In the genomic region with DNA sequence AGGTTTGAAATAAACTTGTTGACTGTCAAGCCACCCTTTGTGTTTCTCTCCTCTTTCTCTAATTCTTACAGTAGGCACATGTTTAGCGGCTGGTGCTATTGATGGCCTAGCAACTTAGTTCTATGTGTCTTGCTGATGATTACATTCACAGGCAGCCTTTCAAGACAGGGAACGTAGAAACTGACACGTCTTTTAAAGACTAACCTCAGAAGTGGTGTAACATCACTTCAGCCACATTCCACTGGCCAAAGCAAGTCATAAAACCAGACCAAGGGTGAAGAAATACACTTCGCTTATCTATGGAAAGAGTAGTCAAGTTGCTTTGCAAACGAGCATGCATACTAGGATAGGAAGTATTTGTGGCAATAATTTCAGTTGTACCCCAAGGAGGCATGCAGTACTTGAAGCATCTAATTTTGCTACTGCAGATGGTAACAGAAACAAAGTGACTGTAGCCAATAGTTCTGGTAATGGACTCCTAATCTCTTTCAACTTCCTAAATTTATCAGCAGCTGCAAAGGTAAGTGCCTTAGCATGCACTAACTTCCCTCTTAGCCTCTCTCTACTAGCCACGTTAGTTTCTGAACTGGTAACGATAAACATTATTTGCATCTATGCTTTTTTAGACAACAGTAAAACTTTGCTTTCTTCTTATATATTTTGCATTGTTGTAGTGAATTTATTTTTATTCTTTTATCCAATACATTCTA, we compare ENCODE assay signal across 1 cellular context.
TF ChIP-seq lines count a peak whose summit lies in the region.

No MANE protein-coding gene starts in this region.

TF ChIP-seq in HepG2, 621 proteins besides CTCF, POLR2A, EP300 and RAD21:
- TF ChIP-seq ZFP36 (IDR thresholded peaks at IDR 0.05; ENCODE audit: borderline replicate concordance, low read depth, low read length, partially characterized antibody) (no peak), PATZ1 (CRISPR knock-in tag; IDR thresholded peaks at IDR 0.05) (no peak), HNRNPH1 (optimal IDR thresholded peaks at IDR 0.05; ENCODE audit: low read depth, low read length) (no peak), ZNF138 (CRISPR knock-in tag; IDR thresholded peaks at IDR 0.05; ENCODE audit: low read depth) (no peak), SUZ12 (IDR thresholded peaks at IDR 0.05; ENCODE audit: low read depth, low read length) (no peak), MED8 (CRISPR knock-in tag; IDR thresholded peaks at IDR 0.05; ENCODE audit: insufficient replicate concordance) (no peak), SMAD3 (CRISPR knock-in tag; IDR thresholded peaks at IDR 0.05) (no peak)
